17 cellular contexts compared by ENCODE assay signal in the genomic region with DNA sequence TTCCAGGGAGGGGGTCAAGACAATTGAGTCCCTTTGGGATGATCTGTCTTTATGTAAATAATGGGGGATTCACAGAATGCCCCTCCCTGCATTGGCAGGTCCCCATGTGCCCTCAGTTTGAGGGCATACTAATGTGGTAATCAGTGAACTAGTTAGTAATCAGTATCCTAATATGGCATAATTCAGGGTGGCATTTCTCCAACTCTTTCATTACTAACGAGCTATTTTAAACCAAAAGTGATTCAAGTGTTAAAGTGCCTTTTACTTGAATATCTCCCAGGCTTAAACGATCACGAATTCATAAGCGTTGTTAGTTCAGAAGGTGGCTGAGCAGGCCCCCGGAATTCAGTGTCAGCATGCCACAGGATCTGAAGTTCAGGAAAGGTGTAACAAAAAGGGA. TPM values are rescaled to one million over a fixed set of nuclear protein-coding genes. Genes with fewer than 3 reads are reported as not detected.
A peak's percentile ranks its signal among the peaks of the same experiment; 100 is the strongest.
DNase-seq lines count a peak whose midpoint lies in the region; ATAC-seq and TF ChIP-seq lines count a peak whose summit lies in the region.
"Had no signal": no experiment of that assay in that cellular context is flagged by ENCODE, and none has a peak within 500 bp of the region (broad histone marks: within the 10 kb centered on the region; RNA-seq: fewer than 3 reads in every experiment).

No MANE protein-coding gene starts in this region.

- H3K27me3 Mint-ChIP-seq in T-helper 1 cell treated with Interleukin-12 subunit alpha and Interleukin-12 subunit beta and Interleukin-4 antibody, amounts not matched to agents 30 μg/mL and 1 μg/mL, for 36 hours (ENCODE audit: low read depth), result peaks cover 26% of the 10 kb centered on the region
- peaks cover 11% of the 10 kb centered on the region for H3K27me3 Mint-ChIP-seq in activated naive CD8-positive, alpha-beta T cell treated with anti-CD3 and anti-CD28 coated beads for 36 hours
- peaks cover 0 to 29% (median 5%) of the 10 kb centered on the region in 5 donors for H3K27me3 Mint-ChIP-seq in naive thymus-derived CD4-positive, alpha-beta T cell

- peaks cover 7% of the 10 kb centered on the region; the same call in 1 of the 2 replicates for H4K20me1 ChIP-seq in HCT116 (ENCODE audit: insufficient read depth)

- intact Hi-C loops in HCT116 (cut with micrococcal nuclease), result no loop called here
- intact Hi-C loops in naive thymus-derived CD4-positive, alpha-beta T cell (cut with micrococcal nuclease), result loop anchor here (5.0 kb wide), 2 partner anchors 167 to 443 kb away; partner anchors contain the start of gene LMBR1 (in 1 of the 2)

- no peaks in the 10 kb centered on the region for H3K9me3 ChIP-seq in HCT116 (ENCODE audit: control insufficient read depth in 1 of 2, insufficient read depth in 1 of 2, low read depth in 1 of 2, low read length in 2 of 2)
- H3K9me3 ChIP-seq in naive thymus-derived CD4-positive, alpha-beta T cell (ENCODE audit: control insufficient read depth in 2 of 3, low read length in 3 of 3), result no peaks in the 10 kb centered on the region
- H3K9me3 ChIP-seq: breast epithelium, upper lobe of left lung had no signal

- POLR2A ChIA-PET in HCT116 (lab: Charles Lee), result no interaction called here
- POLR2A ChIA-PET in naive thymus-derived CD4-positive, alpha-beta T cell (lab: Charles Lee), result no interaction called here

- H3K4me2 ChIP-seq in HCT116 (ENCODE audit: low read length), result no peak overlapping the region

- CTCF ChIA-PET in HCT116 (lab: Charles Lee), result no interaction called here
- CTCF ChIA-PET in naive thymus-derived CD4-positive, alpha-beta T cell (lab: Charles Lee), result interaction anchor here (0.6 kb wide), 1 partner anchor 8 kb away, joined by 3 read pairs; no protein-coding TSS in a partner anchor

- peak overlapping the region; percentile 94 for H3K4me3 Mint-ChIP-seq in T-helper 1 cell treated with Interleukin-12 subunit alpha and Interleukin-12 subunit beta and Interleukin-4 antibody, amounts not matched to agents 30 μg/mL and 1 μg/mL, for 36 hours
- H3K4me3 Mint-ChIP-seq in activated naive CD8-positive, alpha-beta T cell treated with anti-CD3 and anti-CD28 coated beads for 36 hours, result peak overlapping the region; percentile 90
- peak overlapping the region; percentile 92 to 99 (median 96) for H3K4me3 Mint-ChIP-seq in naive thymus-derived CD4-positive, alpha-beta T cell

- H3K9me2 ChIP-seq in HCT116 (ENCODE audit: insufficient read depth), result no peaks in the 10 kb centered on the region

- peaks cover 31% of the 10 kb centered on the region for H3K79me2 ChIP-seq in HCT116 (ENCODE audit: insufficient read depth, low read length)

- no peaks in the 10 kb centered on the region for H3K36me3 ChIP-seq in HCT116 (ENCODE audit: control insufficient read depth in 1 of 2, insufficient read depth in 2 of 2, low read length in 2 of 2)
- peaks cover 0 to under 1% (median 0%) of the 10 kb centered on the region in 3 experiments for H3K36me3 ChIP-seq in naive thymus-derived CD4-positive, alpha-beta T cell (ENCODE audit: control insufficient read depth in 2 of 3, insufficient read depth in 3 of 3, low read length in 3 of 3)
- H3K36me3 ChIP-seq: breast epithelium, upper lobe of left lung had no signal

- RAD21 ChIA-PET in HCT116 (lab: Charles Lee; ENCODE audit: low non-redundant PET in 1 of 2, low total read pairs in 2 of 2, uncharacterized antibody in 2 of 2, unreplicated experiment in 2 of 2), result no interaction called here

- DNase-seq in T-helper 1 cell, result no peak
- no peak for DNase-seq in HCT116 (ENCODE audit: low read depth, low spot score)
- DNase-seq in activated naive CD8-positive, alpha-beta T cell treated with anti-CD3 and anti-CD28 coated beads for 36 hours, result no peak
- no peak for DNase-seq in naive thymus-derived CD4-positive, alpha-beta T cell
- no peak for DNase-seq in pons (ENCODE audit: low spot score)
- DNase-seq: 8988T; activated CD8-positive, alpha-beta memory T cell treated with anti-CD3 and anti-CD28 coated beads, Interleukin-2, amount 50 U/mL, for 48 hours; NCI-H1436 treated with DMSO at 0.1 percent for 48 hours; NCI-H510A; T-helper 9 cell; upper lobe of left lung had no signal

- H3K27me3 ChIP-seq in HCT116 (ENCODE audit: insufficient read depth, low read length), result no peaks in the 10 kb centered on the region
- no peaks in the 10 kb centered on the region for H3K27me3 ChIP-seq in naive thymus-derived CD4-positive, alpha-beta T cell (ENCODE audit: control insufficient read depth in 2 of 2, insufficient read depth in 2 of 2, low read length in 2 of 2)
- H3K27me3 ChIP-seq: breast epithelium, upper lobe of left lung had no signal

- no peak overlapping the region for H2AFZ ChIP-seq in HCT116 (ENCODE audit: low read depth, low read length, poor library complexity, severe bottlenecking)

- H3K36me3 Mint-ChIP-seq in T-helper 1 cell treated with Interleukin-12 subunit alpha and Interleukin-12 subunit beta and Interleukin-4 antibody, amounts not matched to agents 30 μg/mL and 1 μg/mL, for 36 hours (ENCODE audit: low read depth), result peaks cover 15% of the 10 kb centered on the region
- peaks cover 21% of the 10 kb centered on the region for H3K36me3 Mint-ChIP-seq in activated naive CD8-positive, alpha-beta T cell treated with anti-CD3 and anti-CD28 coated beads for 36 hours
- peaks cover 0 to 11% (median 5%) of the 10 kb centered on the region in 5 donors for H3K36me3 Mint-ChIP-seq in naive thymus-derived CD4-positive, alpha-beta T cell

- H3K4me1 ChIP-seq in HCT116 (ENCODE audit: control insufficient read depth in 1 of 2, insufficient read depth in 2 of 2, low read length in 2 of 2), result peaks cover 17 to 34% of the 10 kb centered on the region in 2 experiments
- H3K4me1 ChIP-seq in naive thymus-derived CD4-positive, alpha-beta T cell (ENCODE audit: control insufficient read depth in 2 of 2, insufficient read depth in 2 of 2, low read length in 2 of 2), result peaks cover 18 to 21% of the 10 kb centered on the region in 2 donors
- H3K4me1 ChIP-seq: breast epithelium had no signal

- no peak overlapping the region for H3K9ac ChIP-seq in HCT116 (ENCODE audit: low read length)
- H3K9ac ChIP-seq: parathyroid adenoma had no signal

- no peak overlapping the region for H3K4me3 ChIP-seq in HCT116 (replicated peaks in 1 of 2; ENCODE audit: low read depth in 1 of 2, low read length in 2 of 2)
- no peak overlapping the region for H3K4me3 ChIP-seq in naive thymus-derived CD4-positive, alpha-beta T cell (ENCODE audit: low read length)
- H3K4me3 ChIP-seq: lung had no signal

- no peak for ATAC-seq in HCT116
- no peak for ATAC-seq in naive thymus-derived CD4-positive, alpha-beta T cell
- no peak for ATAC-seq in GM21576 (IDR thresholded peaks at IDR 0.05; ENCODE audit: unreplicated experiment)
- no peak for ATAC-seq in GM21717 (IDR thresholded peaks at IDR 0.05; ENCODE audit: unreplicated experiment)

- no peak overlapping the region for H3K27ac ChIP-seq in HCT116 (ENCODE audit: low read depth, low read length)
- no peak overlapping the region for H3K27ac ChIP-seq in naive thymus-derived CD4-positive, alpha-beta T cell (ENCODE audit: low read depth, low read length)
- H3K27ac ChIP-seq: parathyroid adenoma had no signal

- no peak for TF ChIP-seq CTCF in HCT116 (IDR thresholded peaks at IDR 0.05 in 2 of 3, conservative IDR thresholded peaks at IDR 0.05 in 1 of 3; ENCODE audit: borderline replicate concordance in 1 of 3, insufficient read depth in 1 of 3, low read depth in 2 of 3, low read length in 2 of 3)

- H3K4me1 Mint-ChIP-seq in T-helper 1 cell treated with Interleukin-12 subunit alpha and Interleukin-12 subunit beta and Interleukin-4 antibody, amounts not matched to agents 30 μg/mL and 1 μg/mL, for 36 hours (ENCODE audit: low read depth), result peaks cover 24% of the 10 kb centered on the region
- peaks cover 19% of the 10 kb centered on the region for H3K4me1 Mint-ChIP-seq in activated naive CD8-positive, alpha-beta T cell treated with anti-CD3 and anti-CD28 coated beads for 36 hours
- peaks cover 18 to 32% (median 28%) of the 10 kb centered on the region in 7 donors for H3K4me1 Mint-ChIP-seq in naive thymus-derived CD4-positive, alpha-beta T cell

- no peak for TF ChIP-seq POLR2A in HCT116 (IDR thresholded peaks at IDR 0.05; ENCODE audit: borderline replicate concordance, extremely low read depth, insufficient read depth, insufficient read length)

- no peaks in the 10 kb centered on the region for H3K9me3 Mint-ChIP-seq in T-helper 1 cell treated with Interleukin-12 subunit alpha and Interleukin-12 subunit beta and Interleukin-4 antibody, amounts not matched to agents 30 μg/mL and 1 μg/mL, for 36 hours
- H3K9me3 Mint-ChIP-seq in activated naive CD8-positive, alpha-beta T cell treated with anti-CD3 and anti-CD28 coated beads for 36 hours, result no peaks in the 10 kb centered on the region
- peaks cover 0 to 2% (median 0%) of the 10 kb centered on the region in 11 donors for H3K9me3 Mint-ChIP-seq in naive thymus-derived CD4-positive, alpha-beta T cell

- no peak for TF ChIP-seq RAD21 in HCT116 (IDR thresholded peaks at IDR 0.05; ENCODE audit: low read depth)

- H3K27ac Mint-ChIP-seq in T-helper 1 cell treated with Interleukin-12 subunit alpha and Interleukin-12 subunit beta and Interleukin-4 antibody, amounts not matched to agents 30 μg/mL and 1 μg/mL, for 36 hours, result peak overlapping the region; percentile 15
- no peak overlapping the region for H3K27ac Mint-ChIP-seq in activated naive CD8-positive, alpha-beta T cell treated with anti-CD3 and anti-CD28 coated beads for 36 hours
- H3K27ac Mint-ChIP-seq in naive thymus-derived CD4-positive, alpha-beta T cell, result peak overlapping the region in 5 of 9 donors; percentile 33 to 98 (median 71)

- BruUV-seq in HCT116 (replicated peaks; lab: Mats Ljungman, UMichigan), result TSS peak; percentile 80

TF ChIP-seq in HCT116, 20 proteins besides CTCF, POLR2A, EP300 and RAD21 (continues in another document):
- TF ChIP-seq, protein P1, sequence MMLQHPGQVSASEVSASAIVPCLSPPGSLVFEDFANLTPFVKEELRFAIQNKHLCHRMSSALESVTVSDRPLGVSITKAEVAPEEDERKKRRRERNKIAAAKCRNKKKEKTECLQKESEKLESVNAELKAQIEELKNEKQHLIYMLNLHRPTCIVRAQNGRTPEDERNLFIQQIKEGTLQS (IDR thresholded peaks at IDR 0.05), result no peak
- TF ChIP-seq CBX3 (IDR thresholded peaks at IDR 0.05; ENCODE audit: low read depth) (no peak), CEBPB (IDR thresholded peaks at IDR 0.05; ENCODE audit: low read depth) (no peak), YY1 (IDR thresholded peaks at IDR 0.05; ENCODE audit: extremely low read depth, insufficient replicate concordance, low read depth, low read length) (no peak)

RNA-seq across cellular contexts. Expression of gene DNAJB6, which starts 1.5 kb away (rescaled TPM):
- 82.5 TPM for total RNA-seq in HCT116 (2021; ENCODE audit: unreplicated experiment)
- polyA plus RNA-seq in HCT116 (2012), result 49.6 and 52.8 TPM in 2 replicates
- 10 to 100 TPM; 77.5 to 78.0 TPM for total RNA-seq in activated naive CD8-positive, alpha-beta T cell treated with anti-CD3 and anti-CD28 coated beads for 36 hours
- 100 to 1,000 TPM in 2 of 5 experiments, 10 to 100 TPM in 3; 79.8 to 219 (median 96.0) TPM for total RNA-seq in naive thymus-derived CD4-positive, alpha-beta T cell
- 100 to 1,000 TPM; 114 to 130 TPM for polyA plus RNA-seq in naive thymus-derived CD4-positive, alpha-beta T cell
